In the genomic region with DNA sequence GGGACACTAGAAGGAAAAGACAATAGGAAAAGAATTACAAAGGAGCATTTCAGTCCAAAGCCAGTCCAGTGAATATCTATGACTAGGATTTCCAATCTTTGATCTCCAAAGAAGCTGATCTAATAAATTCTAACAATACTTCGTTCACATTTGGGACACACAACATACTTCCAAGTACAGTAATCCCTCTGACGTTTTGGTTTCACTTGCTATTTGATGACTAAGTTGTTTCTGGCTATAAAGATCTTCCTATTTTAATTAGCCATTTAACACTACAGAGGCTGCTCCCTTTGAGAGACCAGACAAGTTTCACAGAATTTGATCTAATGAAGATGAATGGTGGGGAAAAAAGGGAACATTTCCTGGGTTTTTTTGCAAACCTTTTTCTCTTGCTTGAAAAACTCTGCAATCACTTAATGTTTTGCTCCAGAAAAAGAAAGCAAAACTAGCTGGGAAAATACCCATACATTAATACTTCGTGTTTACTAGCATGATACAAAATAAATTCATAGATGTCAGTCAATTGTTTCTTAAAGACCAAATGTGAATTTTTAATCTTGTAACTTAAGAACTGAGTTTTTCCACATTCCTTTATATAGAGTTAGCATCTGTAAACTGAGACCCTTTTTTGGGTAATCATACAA, we compare ENCODE assay signal across 1 cellular context.
TF ChIP-seq lines count a peak whose summit lies in the region.

No MANE protein-coding gene starts in this region.

TF ChIP-seq in endothelial cell of umbilical vein, 7 proteins besides CTCF, POLR2A, EP300 and RAD21 (continued from another document):
- TF ChIP-seq FOS (IDR thresholded peaks at IDR 0.05; ENCODE audit: borderline replicate concordance, insufficient read depth, low read length) (no peak), MYC (IDR thresholded peaks at IDR 0.05; ENCODE audit: low read depth, low read length) (no peak), EZH2 (IDR thresholded peaks at IDR 0.05; ENCODE audit: borderline replicate concordance, low read depth, low read length, severe bottlenecking) (no peak)
TF ChIP-seq in endothelial cell of umbilical vein: peak in this region for 0.
